Comparison of ENCODE assay signal across 8 cellular contexts in the genomic region with DNA sequence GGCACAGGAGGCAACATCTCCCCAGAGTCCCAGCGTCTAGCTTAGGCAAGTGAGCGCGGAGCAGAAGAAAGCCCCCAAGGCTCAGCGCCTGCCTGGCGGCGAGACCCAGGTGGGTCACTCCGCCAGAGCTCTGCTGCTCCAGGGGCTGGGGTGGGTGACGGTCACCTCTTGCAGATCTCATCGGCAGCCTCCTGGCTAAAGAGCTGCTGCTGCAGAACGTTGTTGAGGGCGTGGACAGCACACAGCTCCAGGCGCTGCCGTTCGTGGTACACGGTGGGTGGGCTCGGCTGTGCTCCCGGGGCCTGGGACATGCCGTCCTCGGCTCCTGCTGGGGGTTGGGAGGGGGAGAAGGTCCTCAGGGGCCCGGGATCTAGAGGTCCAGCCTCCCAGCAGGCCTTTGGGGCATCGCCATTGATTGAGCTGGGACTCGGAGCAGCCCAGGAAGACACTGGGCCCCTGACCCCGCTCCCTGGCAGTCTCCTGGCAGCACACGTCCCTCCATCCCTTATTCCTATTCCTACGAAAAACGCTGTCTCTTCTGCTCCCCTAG. TPM values are rescaled to one million over a fixed set of nuclear protein-coding genes. Genes with fewer than 3 reads are reported as not detected.
DNase-seq lines count a peak whose midpoint lies in the region; ATAC-seq, FAIRE-seq and TF ChIP-seq lines count a peak whose summit lies in the region.

No MANE protein-coding gene starts in this region.

- FAIRE-seq in A549 (lab: Jason Lieb, UNC): no peak

- no peak for TF ChIP-seq POLR2A in A549 (IDR thresholded peaks at IDR 0.05; ENCODE audit: low read length)

- no peak for TF ChIP-seq RAD21 in A549 (conservative IDR thresholded peaks at IDR 0.05 in 1 of 2, IDR thresholded peaks at IDR 0.05 in 1 of 2)

- peak overlapping the region; percentile 91 to 92 for H3K27ac ChIP-seq in A549
- peak overlapping the region; percentile 87 for H3K27ac ChIP-seq in cingulate gyrus (ENCODE audit: low read depth, low read length)

- 78% methylated on average over 22 of the region's 26 CpGs for WGBS in A549 (ENCODE audit: missing lambda C conversion rate)

- H3K27me3 ChIP-seq in mucosa of stomach (ENCODE audit: control insufficient read depth, insufficient read depth, low read length): no peaks in the 10 kb centered on the region

- H3K4me3 ChIP-seq in A549: peak overlapping the region; percentile 76
- H3K4me3 ChIP-seq in Jurkat, Clone E6-1 (ENCODE audit: low read length): peak overlapping the region; percentile 78
- H3K4me3 ChIP-seq in mucosa of stomach (ENCODE audit: low read length): peak overlapping the region; percentile 77

- POLR2A ChIA-PET in A549 (lab: Yijun Ruan, JAX): interaction anchor here (1.0 kb wide), 1 partner anchor 181 kb away, joined by 3 read pairs; the partner anchor contains the start of gene KCNC3

- no peak for ATAC-seq in A549
- no peak for ATAC-seq in HG03280 (IDR thresholded peaks at IDR 0.05; ENCODE audit: unreplicated experiment)
- ATAC-seq in esophagus mucosa: no peak

- TF ChIP-seq EP300 in A549 (IDR thresholded peaks at IDR 0.05): no peak

- TF ChIP-seq CTCF in A549 (IDR thresholded peaks at IDR 0.05): no peak

- H3K36me3 ChIP-seq in mucosa of stomach (ENCODE audit: control insufficient read depth, insufficient read depth, low read length): no peaks in the 10 kb centered on the region

- H3K9ac ChIP-seq in mucosa of stomach (ENCODE audit: low read length): peak overlapping the region; percentile 68

- peak overlapping the region; percentile 94 for H3K4me2 ChIP-seq in A549

- H3K4me1 ChIP-seq in A549 (peaks cover 12% of the 10 kb centered on the region; the same call in 2 of the 3 replicates), mucosa of stomach (ENCODE audit: control insufficient read depth, insufficient read depth, low read length) (peaks cover 8% of the 10 kb centered on the region)

- H3K9me3 ChIP-seq in A549: no peaks in the 10 kb centered on the region
- H3K9me3 ChIP-seq in mucosa of stomach (ENCODE audit: control insufficient read depth, low read length): no peaks in the 10 kb centered on the region

- DNase-seq in A549 (ENCODE audit: low read depth in 1 of 2, low spot score in 1 of 2) (no peak), NCI-H1092 (lab: John Stamatoyannopoulos, UW) (no peak), DMS 273 treated with DMSO at 0.1 percent for 48 hours (lab: John Stamatoyannopoulos, UW) (no peak)
- DNase-seq in Jurkat, Clone E6-1 (ENCODE audit: low read depth, low spot score): no peak

- CTCF ChIA-PET in A549 (lab: Yijun Ruan, JAX): interaction anchor here (0.6 to 4.3 kb wide), 8 partner anchors 27 to 484 kb away, joined by 3 to 28 read pairs (median 4); partner anchors contain the start of gene ZNF473

TF ChIP-seq in A549, 52 proteins besides CTCF, POLR2A, EP300 and RAD21:
- no peak for TF ChIP-seq RFX5 (IDR thresholded peaks at IDR 0.05)
- no peak for TF ChIP-seq TFCP2L1 (CRISPR knock-in tag; IDR thresholded peaks at IDR 0.05)
- TF ChIP-seq EHF (CRISPR knock-in tag; IDR thresholded peaks at IDR 0.05): no peak
- TF ChIP-seq, protein P1, sequence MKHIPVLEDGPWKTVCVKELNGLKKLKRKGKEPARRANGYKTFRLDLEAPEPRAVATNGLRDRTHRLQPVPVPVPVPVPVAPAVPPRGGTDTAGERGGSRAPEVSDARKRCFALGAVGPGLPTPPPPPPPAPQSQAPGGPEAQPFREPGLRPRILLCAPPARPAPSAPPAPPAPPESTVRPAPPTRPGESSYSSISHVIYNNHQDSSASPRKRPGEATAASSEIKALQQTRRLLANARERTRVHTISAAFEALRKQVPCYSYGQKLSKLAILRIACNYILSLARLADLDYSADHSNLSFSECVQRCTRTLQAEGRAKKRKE (CRISPR knock-in tag; IDR thresholded peaks at IDR 0.05; ENCODE audit: low read depth): no peak
- TF ChIP-seq RARB (CRISPR knock-in tag; IDR thresholded peaks at IDR 0.05): no peak
- no peak for TF ChIP-seq MAFK (IDR thresholded peaks at IDR 0.05; ENCODE audit: partially characterized antibody)
- TF ChIP-seq JUN (IDR thresholded peaks at IDR 0.05): no peak
- TF ChIP-seq BHLHE40 (IDR thresholded peaks at IDR 0.05; ENCODE audit: low read depth, low read length): no peak

RNA-seq across cellular contexts. Expression of gene JOSD2, which starts 0.8 kb away (rescaled TPM):
- polyA plus RNA-seq in A549 (2011; rRNA removed) (19.3 and 24.2 TPM in 2 replicates), A549 (2017; fragmentation: RNase III; extraction: RNeasy Plus Mini Kit Qiagen cat#74134 plus additional on column Dnase treatment) (55.5 to 62.4 TPM (median 61.7 TPM) in 3 replicates)
- 113 and 164 TPM in 2 replicates for polyA plus RNA-seq in A549 (2012; cell fraction: cytosol; rRNA removed)
- polyA plus RNA-seq in A549 (2012; cell fraction: nucleus; rRNA removed): 81.5 and 129 TPM in 2 replicates
- polyA minus RNA-seq in A549 (2011; rRNA and poly(A)+ RNA removed): 4.8 and 5.6 TPM in 2 replicates
- 33.1 TPM for polyA plus RNA-seq in Jurkat, Clone E6-1 (2012; ENCODE audit: insufficient read depth, insufficient read length)
- 38.4 TPM for total RNA-seq in esophagus mucosa

RNA-seq across cellular contexts. Expression of gene ASPDH, which starts 3.5 kb away (rescaled TPM):
- polyA plus RNA-seq in A549 (2011; rRNA removed): not detected in 2 replicates
- polyA plus RNA-seq in A549 (2012; cell fraction: cytosol; rRNA removed): not detected in 2 replicates
- not detected in 2 replicates for polyA plus RNA-seq in A549 (2012; cell fraction: nucleus; rRNA removed)
- polyA plus RNA-seq in A549 (2017; fragmentation: RNase III; extraction: RNeasy Plus Mini Kit Qiagen cat#74134 plus additional on column Dnase treatment): not detected in 3 replicates
- not detected in 2 replicates for polyA minus RNA-seq in A549 (2011; rRNA and poly(A)+ RNA removed)
- polyA plus RNA-seq in Jurkat, Clone E6-1 (2012; ENCODE audit: insufficient read depth, insufficient read length): not detected
- not detected for total RNA-seq in esophagus mucosa

RNA-seq across cellular contexts. Expression of gene GARIN5A, which starts 33.5 kb away (rescaled TPM):
- polyA plus RNA-seq in A549 (2011; rRNA removed) (0.57 and 1.1 TPM in 2 replicates), A549 (2017; fragmentation: RNase III; extraction: RNeasy Plus Mini Kit Qiagen cat#74134 plus additional on column Dnase treatment) (1.5 to 2.5 TPM (median 1.7 TPM) in 3 replicates)
- 1.2 and 1.5 TPM in 2 replicates for polyA plus RNA-seq in A549 (2012; cell fraction: cytosol; rRNA removed)
- 1.7 and 2.0 TPM in 2 replicates for polyA plus RNA-seq in A549 (2012; cell fraction: nucleus; rRNA removed)
- polyA minus RNA-seq in A549 (2011; rRNA and poly(A)+ RNA removed): 0.91 and 1.4 TPM in 2 replicates
- 1.1 TPM for polyA plus RNA-seq in Jurkat, Clone E6-1 (2012; ENCODE audit: insufficient read depth, insufficient read length)
- 1.1 TPM for total RNA-seq in esophagus mucosa

RNA-seq across cellular contexts. Expression of gene EMC10, which starts 33.9 kb away (rescaled TPM):
- polyA plus RNA-seq in A549 (2011; rRNA removed) (52.8 and 54.0 TPM in 2 replicates), A549 (2017; fragmentation: RNase III; extraction: RNeasy Plus Mini Kit Qiagen cat#74134 plus additional on column Dnase treatment) (140 to 147 TPM (median 147 TPM) in 3 replicates)
- polyA plus RNA-seq in A549 (2012; cell fraction: cytosol; rRNA removed): 105 and 143 TPM in 2 replicates
- 127 and 152 TPM in 2 replicates for polyA plus RNA-seq in A549 (2012; cell fraction: nucleus; rRNA removed)
- 13.3 and 17.9 TPM in 2 replicates for polyA minus RNA-seq in A549 (2011; rRNA and poly(A)+ RNA removed)
- polyA plus RNA-seq in Jurkat, Clone E6-1 (2012; ENCODE audit: insufficient read depth, insufficient read length): 56.6 TPM
- 53.8 TPM for total RNA-seq in esophagus mucosa

RNA-seq across cellular contexts. Expression of gene LRRC4B, which starts 58.0 kb away (rescaled TPM):
- polyA plus RNA-seq in A549 (2011; rRNA removed) (0.49 and 0.54 TPM in 2 replicates), A549 (2017; fragmentation: RNase III; extraction: RNeasy Plus Mini Kit Qiagen cat#74134 plus additional on column Dnase treatment) (0.67 to 1.2 TPM (median 0.97 TPM) in 3 replicates)
- polyA plus RNA-seq in A549 (2012; cell fraction: cytosol; rRNA removed): 0.38 and 0.82 TPM in 2 replicates
- 0.62 and 1.2 TPM in 2 replicates for polyA plus RNA-seq in A549 (2012; cell fraction: nucleus; rRNA removed)
- polyA minus RNA-seq in A549 (2011; rRNA and poly(A)+ RNA removed): 0.44 and 0.45 TPM in 2 replicates
- 0.59 TPM for polyA plus RNA-seq in Jurkat, Clone E6-1 (2012; ENCODE audit: insufficient read depth, insufficient read length)
- 0.24 TPM for total RNA-seq in esophagus mucosa
